ENCODE assay signal across 1 cellular context in the genomic region with DNA sequence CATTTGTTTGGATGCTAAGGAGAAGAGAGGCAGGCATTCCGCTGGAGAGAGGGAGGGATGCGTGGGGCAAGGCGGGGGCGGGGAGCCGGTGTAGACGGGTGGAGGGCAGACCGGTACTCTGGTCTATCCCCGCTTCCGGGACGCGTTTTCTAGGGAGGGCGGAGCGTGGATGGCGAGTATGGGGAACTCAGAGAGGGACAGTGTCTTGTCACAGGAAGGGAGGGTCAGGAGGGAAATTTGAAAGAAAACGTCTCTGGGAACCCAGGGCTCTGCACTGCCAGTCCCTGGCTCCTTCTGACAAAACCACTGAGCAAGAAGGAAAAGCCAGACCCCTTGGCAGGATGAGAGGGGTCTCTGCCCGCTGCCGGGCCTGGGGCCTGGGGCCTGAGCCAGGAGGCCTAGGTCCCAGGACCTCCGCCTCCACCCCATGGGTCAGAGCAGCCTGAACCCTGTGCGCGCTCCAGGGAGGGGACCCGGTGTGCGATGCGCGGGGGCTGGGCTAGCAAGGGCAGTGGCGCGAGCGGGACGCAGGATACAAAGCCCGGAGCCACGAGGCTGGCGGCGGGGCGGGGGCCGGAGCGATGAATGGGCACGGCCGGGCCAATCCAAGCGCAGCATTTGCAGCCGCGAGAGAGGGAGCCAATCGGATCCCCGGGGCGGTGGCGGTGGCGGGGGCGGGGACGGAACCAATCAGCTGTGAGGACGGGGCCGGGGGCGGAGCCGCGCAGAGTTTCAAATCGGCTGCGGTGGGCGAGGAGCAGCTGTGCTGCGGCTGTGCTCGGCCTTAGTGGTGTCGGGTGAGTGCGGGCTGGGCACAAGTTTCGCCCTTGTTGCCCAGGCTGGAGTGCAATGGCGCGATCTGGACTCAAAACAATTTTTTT.
TF ChIP-seq lines count a peak whose summit lies in the region.

A gene with protein sequence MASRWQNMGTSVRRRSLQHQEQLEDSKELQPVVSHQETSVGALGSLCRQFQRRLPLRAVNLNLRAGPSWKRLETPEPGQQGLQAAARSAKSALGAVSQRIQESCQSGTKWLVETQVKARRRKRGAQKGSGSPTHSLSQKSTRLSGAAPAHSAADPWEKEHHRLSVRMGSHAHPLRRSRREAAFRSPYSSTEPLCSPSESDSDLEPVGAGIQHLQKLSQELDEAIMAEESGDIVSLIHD (plus strand): TSS at position 764 of the 881 bp plus-strand sequence. CDS start 656 bp downstream, outside the sequence.

TF ChIP-seq in HEK293, 187 proteins besides CTCF, POLR2A, EP300 and RAD21 (continued from another document and continues in another):
- TF ChIP-seq, protein P1, sequence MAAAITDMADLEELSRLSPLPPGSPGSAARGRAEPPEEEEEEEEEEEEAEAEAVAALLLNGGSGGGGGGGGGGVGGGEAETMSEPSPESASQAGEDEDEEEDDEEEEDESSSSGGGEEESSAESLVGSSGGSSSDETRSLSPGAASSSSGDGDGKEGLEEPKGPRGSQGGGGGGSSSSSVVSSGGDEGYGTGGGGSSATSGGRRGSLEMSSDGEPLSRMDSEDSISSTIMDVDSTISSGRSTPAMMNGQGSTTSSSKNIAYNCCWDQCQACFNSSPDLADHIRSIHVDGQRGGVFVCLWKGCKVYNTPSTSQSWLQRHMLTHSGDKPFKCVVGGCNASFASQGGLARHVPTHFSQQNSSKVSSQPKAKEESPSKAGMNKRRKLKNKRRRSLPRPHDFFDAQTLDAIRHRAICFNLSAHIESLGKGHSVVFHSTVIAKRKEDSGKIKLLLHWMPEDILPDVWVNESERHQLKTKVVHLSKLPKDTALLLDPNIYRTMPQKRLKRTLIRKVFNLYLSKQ (tag by site-specific recombination; IDR thresholded peaks at IDR 0.05; ENCODE audit: borderline replicate concordance): no peak
- peak; percentile 38; the same call in 1 of the 2 replicates for TF ChIP-seq KLF16 (tag by site-specific recombination; IDR thresholded peaks at IDR 0.05)
- TF ChIP-seq KLF8 (tag by site-specific recombination; IDR thresholded peaks at IDR 0.05): peak; percentile 90
- peak; percentile 61; the same call in 1 of the 2 replicates for TF ChIP-seq ZSCAN30 (tag by site-specific recombination; IDR thresholded peaks at IDR 0.05)
- TF ChIP-seq ZNF248 (tag by site-specific recombination; IDR thresholded peaks at IDR 0.05): no peak
- TF ChIP-seq, protein P2, sequence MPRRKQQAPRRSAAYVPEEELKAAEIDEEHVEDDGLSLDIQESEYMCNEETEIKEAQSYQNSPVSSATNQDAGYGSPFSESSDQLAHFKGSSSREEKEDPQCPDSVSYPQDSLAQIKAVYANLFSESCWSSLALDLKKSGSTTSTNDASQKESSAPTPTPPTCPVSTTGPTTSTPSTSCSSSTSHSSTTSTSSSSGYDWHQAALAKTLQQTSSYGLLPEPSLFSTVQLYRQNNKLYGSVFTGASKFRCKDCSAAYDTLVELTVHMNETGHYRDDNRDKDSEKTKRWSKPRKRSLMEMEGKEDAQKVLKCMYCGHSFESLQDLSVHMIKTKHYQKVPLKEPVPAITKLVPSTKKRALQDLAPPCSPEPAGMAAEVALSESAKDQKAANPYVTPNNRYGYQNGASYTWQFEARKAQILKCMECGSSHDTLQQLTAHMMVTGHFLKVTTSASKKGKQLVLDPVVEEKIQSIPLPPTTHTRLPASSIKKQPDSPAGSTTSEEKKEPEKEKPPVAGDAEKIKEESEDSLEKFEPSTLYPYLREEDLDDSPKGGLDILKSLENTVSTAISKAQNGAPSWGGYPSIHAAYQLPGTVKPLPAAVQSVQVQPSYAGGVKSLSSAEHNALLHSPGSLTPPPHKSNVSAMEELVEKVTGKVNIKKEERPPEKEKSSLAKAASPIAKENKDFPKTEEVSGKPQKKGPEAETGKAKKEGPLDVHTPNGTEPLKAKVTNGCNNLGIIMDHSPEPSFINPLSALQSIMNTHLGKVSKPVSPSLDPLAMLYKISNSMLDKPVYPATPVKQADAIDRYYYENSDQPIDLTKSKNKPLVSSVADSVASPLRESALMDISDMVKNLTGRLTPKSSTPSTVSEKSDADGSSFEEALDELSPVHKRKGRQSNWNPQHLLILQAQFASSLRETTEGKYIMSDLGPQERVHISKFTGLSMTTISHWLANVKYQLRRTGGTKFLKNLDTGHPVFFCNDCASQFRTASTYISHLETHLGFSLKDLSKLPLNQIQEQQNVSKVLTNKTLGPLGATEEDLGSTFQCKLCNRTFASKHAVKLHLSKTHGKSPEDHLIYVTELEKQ (tag by site-specific recombination; IDR thresholded peaks at IDR 0.05; ENCODE audit: borderline replicate concordance): no peak
- TF ChIP-seq OVOL3 (tag by site-specific recombination; IDR thresholded peaks at IDR 0.05): 0 out of 2 replicates have a peak, but pooled peaks have one; percentile 20
- no peak for TF ChIP-seq ZNF776 (tag by site-specific recombination; IDR thresholded peaks at IDR 0.05; ENCODE audit: borderline replicate concordance)
- TF ChIP-seq ZNF660 (tag by site-specific recombination; IDR thresholded peaks at IDR 0.05): 0 out of 2 replicates have a peak, but pooled peaks have one; percentile 10
- TF ChIP-seq ZNF292 (tag by site-specific recombination; IDR thresholded peaks at IDR 0.05; ENCODE audit: borderline replicate concordance, low read depth): no peak
- TF ChIP-seq ZFHX2 (tag by site-specific recombination; conservative IDR thresholded peaks at IDR 0.05): peak; percentile 95
- no peak for TF ChIP-seq ZNF701 (tag by site-specific recombination; IDR thresholded peaks at IDR 0.05)
- TF ChIP-seq ZNF521 (tag by site-specific recombination; IDR thresholded peaks at IDR 0.05): no peak
- TF ChIP-seq, protein P3, sequence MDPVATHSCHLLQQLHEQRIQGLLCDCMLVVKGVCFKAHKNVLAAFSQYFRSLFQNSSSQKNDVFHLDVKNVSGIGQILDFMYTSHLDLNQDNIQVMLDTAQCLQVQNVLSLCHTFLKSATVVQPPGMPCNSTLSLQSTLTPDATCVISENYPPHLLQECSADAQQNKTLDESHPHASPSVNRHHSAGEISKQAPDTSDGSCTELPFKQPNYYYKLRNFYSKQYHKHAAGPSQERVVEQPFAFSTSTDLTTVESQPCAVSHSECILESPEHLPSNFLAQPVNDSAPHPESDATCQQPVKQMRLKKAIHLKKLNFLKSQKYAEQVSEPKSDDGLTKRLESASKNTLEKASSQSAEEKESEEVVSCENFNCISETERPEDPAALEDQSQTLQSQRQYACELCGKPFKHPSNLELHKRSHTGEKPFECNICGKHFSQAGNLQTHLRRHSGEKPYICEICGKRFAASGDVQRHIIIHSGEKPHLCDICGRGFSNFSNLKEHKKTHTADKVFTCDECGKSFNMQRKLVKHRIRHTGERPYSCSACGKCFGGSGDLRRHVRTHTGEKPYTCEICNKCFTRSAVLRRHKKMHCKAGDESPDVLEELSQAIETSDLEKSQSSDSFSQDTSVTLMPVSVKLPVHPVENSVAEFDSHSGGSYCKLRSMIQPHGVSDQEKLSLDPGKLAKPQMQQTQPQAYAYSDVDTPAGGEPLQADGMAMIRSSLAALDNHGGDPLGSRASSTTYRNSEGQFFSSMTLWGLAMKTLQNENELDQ (tag by site-specific recombination; IDR thresholded peaks at IDR 0.05; ENCODE audit: low read depth): no peak
- no peak for TF ChIP-seq ZNF391 (tag by site-specific recombination; IDR thresholded peaks at IDR 0.05; ENCODE audit: borderline replicate concordance, low read depth)
- TF ChIP-seq TCF7L2 (IDR thresholded peaks at IDR 0.05; ENCODE audit: borderline replicate concordance, low read depth, low read length): no peak; the same call in 1 of the 2 replicates
- no peak for TF ChIP-seq ZNF114 (tag by site-specific recombination; IDR thresholded peaks at IDR 0.05)
- no peak for TF ChIP-seq ZNF184 (tag by site-specific recombination; IDR thresholded peaks at IDR 0.05)
- TF ChIP-seq ZFP41 (tag by site-specific recombination; IDR thresholded peaks at IDR 0.05; ENCODE audit: borderline replicate concordance): no peak
- TF ChIP-seq, protein P4, sequence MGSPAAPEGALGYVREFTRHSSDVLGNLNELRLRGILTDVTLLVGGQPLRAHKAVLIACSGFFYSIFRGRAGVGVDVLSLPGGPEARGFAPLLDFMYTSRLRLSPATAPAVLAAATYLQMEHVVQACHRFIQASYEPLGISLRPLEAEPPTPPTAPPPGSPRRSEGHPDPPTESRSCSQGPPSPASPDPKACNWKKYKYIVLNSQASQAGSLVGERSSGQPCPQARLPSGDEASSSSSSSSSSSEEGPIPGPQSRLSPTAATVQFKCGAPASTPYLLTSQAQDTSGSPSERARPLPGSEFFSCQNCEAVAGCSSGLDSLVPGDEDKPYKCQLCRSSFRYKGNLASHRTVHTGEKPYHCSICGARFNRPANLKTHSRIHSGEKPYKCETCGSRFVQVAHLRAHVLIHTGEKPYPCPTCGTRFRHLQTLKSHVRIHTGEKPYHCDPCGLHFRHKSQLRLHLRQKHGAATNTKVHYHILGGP (tag by site-specific recombination; IDR thresholded peaks at IDR 0.05): no peak
- TF ChIP-seq ZNF223 (tag by site-specific recombination; IDR thresholded peaks at IDR 0.05): no peak
- TF ChIP-seq ZNF558 (tag by site-specific recombination; IDR thresholded peaks at IDR 0.05): no peak
- TF ChIP-seq FEZF1 (tag by site-specific recombination; IDR thresholded peaks at IDR 0.05): no peak
- peak; percentile 79 for TF ChIP-seq SP7 (tag by site-specific recombination; IDR thresholded peaks at IDR 0.05)
- TF ChIP-seq ZNF747 (tag by site-specific recombination; IDR thresholded peaks at IDR 0.05): no peak
- TF ChIP-seq ZNF626 (tag by site-specific recombination; IDR thresholded peaks at IDR 0.05): no peak
- TF ChIP-seq, protein P5, sequence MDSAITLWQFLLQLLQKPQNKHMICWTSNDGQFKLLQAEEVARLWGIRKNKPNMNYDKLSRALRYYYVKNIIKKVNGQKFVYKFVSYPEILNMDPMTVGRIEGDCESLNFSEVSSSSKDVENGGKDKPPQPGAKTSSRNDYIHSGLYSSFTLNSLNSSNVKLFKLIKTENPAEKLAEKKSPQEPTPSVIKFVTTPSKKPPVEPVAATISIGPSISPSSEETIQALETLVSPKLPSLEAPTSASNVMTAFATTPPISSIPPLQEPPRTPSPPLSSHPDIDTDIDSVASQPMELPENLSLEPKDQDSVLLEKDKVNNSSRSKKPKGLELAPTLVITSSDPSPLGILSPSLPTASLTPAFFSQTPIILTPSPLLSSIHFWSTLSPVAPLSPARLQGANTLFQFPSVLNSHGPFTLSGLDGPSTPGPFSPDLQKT (IDR thresholded peaks at IDR 0.05; ENCODE audit: borderline replicate concordance, low read depth, low read length): no peak; the same call in 1 of the 2 replicates
- no peak for TF ChIP-seq ZNF837 (tag by site-specific recombination; IDR thresholded peaks at IDR 0.05)
- peak; percentile 82 for TF ChIP-seq ZNF341 (tag by site-specific recombination; IDR thresholded peaks at IDR 0.05; ENCODE audit: low read depth)
- TF ChIP-seq GLI4 (tag by site-specific recombination; IDR thresholded peaks at IDR 0.05): no peak
- no peak for TF ChIP-seq ZNF544 (tag by site-specific recombination; IDR thresholded peaks at IDR 0.05)
- TF ChIP-seq, protein P6, sequence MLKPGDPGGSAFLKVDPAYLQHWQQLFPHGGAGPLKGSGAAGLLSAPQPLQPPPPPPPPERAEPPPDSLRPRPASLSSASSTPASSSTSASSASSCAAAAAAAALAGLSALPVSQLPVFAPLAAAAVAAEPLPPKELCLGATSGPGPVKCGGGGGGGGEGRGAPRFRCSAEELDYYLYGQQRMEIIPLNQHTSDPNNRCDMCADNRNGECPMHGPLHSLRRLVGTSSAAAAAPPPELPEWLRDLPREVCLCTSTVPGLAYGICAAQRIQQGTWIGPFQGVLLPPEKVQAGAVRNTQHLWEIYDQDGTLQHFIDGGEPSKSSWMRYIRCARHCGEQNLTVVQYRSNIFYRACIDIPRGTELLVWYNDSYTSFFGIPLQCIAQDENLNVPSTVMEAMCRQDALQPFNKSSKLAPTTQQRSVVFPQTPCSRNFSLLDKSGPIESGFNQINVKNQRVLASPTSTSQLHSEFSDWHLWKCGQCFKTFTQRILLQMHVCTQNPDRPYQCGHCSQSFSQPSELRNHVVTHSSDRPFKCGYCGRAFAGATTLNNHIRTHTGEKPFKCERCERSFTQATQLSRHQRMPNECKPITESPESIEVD (tag by site-specific recombination; IDR thresholded peaks at IDR 0.05): no peak
- no peak for TF ChIP-seq ZNF785 (tag by site-specific recombination; IDR thresholded peaks at IDR 0.05)
- TF ChIP-seq OSR2 (tag by site-specific recombination; IDR thresholded peaks at IDR 0.05): 0 out of 2 replicates have a peak, but pooled peaks have one; percentile 21
- TF ChIP-seq, protein P7, sequence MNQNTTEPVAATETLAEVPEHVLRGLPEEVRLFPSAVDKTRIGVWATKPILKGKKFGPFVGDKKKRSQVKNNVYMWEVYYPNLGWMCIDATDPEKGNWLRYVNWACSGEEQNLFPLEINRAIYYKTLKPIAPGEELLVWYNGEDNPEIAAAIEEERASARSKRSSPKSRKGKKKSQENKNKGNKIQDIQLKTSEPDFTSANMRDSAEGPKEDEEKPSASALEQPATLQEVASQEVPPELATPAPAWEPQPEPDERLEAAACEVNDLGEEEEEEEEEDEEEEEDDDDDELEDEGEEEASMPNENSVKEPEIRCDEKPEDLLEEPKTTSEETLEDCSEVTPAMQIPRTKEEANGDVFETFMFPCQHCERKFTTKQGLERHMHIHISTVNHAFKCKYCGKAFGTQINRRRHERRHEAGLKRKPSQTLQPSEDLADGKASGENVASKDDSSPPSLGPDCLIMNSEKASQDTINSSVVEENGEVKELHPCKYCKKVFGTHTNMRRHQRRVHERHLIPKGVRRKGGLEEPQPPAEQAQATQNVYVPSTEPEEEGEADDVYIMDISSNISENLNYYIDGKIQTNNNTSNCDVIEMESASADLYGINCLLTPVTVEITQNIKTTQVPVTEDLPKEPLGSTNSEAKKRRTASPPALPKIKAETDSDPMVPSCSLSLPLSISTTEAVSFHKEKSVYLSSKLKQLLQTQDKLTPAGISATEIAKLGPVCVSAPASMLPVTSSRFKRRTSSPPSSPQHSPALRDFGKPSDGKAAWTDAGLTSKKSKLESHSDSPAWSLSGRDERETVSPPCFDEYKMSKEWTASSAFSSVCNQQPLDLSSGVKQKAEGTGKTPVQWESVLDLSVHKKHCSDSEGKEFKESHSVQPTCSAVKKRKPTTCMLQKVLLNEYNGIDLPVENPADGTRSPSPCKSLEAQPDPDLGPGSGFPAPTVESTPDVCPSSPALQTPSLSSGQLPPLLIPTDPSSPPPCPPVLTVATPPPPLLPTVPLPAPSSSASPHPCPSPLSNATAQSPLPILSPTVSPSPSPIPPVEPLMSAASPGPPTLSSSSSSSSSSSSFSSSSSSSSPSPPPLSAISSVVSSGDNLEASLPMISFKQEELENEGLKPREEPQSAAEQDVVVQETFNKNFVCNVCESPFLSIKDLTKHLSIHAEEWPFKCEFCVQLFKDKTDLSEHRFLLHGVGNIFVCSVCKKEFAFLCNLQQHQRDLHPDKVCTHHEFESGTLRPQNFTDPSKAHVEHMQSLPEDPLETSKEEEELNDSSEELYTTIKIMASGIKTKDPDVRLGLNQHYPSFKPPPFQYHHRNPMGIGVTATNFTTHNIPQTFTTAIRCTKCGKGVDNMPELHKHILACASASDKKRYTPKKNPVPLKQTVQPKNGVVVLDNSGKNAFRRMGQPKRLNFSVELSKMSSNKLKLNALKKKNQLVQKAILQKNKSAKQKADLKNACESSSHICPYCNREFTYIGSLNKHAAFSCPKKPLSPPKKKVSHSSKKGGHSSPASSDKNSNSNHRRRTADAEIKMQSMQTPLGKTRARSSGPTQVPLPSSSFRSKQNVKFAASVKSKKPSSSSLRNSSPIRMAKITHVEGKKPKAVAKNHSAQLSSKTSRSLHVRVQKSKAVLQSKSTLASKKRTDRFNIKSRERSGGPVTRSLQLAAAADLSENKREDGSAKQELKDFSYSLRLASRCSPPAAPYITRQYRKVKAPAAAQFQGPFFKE (tag by site-specific recombination; IDR thresholded peaks at IDR 0.05; ENCODE audit: borderline replicate concordance): no peak
- peak; percentile 85 for TF ChIP-seq ZNF335 (tag by site-specific recombination; conservative IDR thresholded peaks at IDR 0.05)
- TF ChIP-seq ZIC2 (tag by site-specific recombination; IDR thresholded peaks at IDR 0.05): peak; percentile 72
- TF ChIP-seq ZNF555 (tag by site-specific recombination; conservative IDR thresholded peaks at IDR 0.05): no peak
- no peak for TF ChIP-seq ZNF19 (tag by site-specific recombination; IDR thresholded peaks at IDR 0.05; ENCODE audit: low read depth)
